In genomic region chr1:185646202-185646683, GRCh38 we compare ENCODE assay signal across 8 cellular contexts.
A peak's percentile ranks its signal among the peaks of the same experiment; 100 is the strongest.
DNase-seq lines count a peak whose midpoint lies in the region; ATAC-seq, FAIRE-seq and TF ChIP-seq lines count a peak whose summit lies in the region.

No MANE protein-coding gene starts in this region.

- TF ChIP-seq CTCF in GM12878 (IDR thresholded peaks at IDR 0.05 in 2 of 3, conservative IDR thresholded peaks at IDR 0.05 in 1 of 3; ENCODE audit: control insufficient read depth in 2 of 3, extremely low read depth in 1 of 3, insufficient read depth in 1 of 3, low read depth in 3 of 3, low read length in 3 of 3), result no peak
- no peak for TF ChIP-seq CTCF in spleen (IDR thresholded peaks at IDR 0.05 in 8 of 11, conservative IDR thresholded peaks at IDR 0.05 in 3 of 11)

- CTCF ChIA-PET in GM12878 (lab: Yijun Ruan, JAX), result interaction anchor here (1.2 to 1.7 kb wide), 2 partner anchors 10 to 22 kb away, joined by 3 to 6 read pairs; no protein-coding TSS in a partner anchor

- DNase-seq in NCI-H1694 (lab: John Stamatoyannopoulos, UW) (peak; percentile 15), GM12878 (ENCODE audit: low read depth, low spot score) (no peak), iPS DF 6.9 (ENCODE audit: low read depth, low spot score) (peak; percentile 82), spleen (no peak), cortex of kidney (lab: John Stamatoyannopoulos, UW) (no peak)

- H4K20me1 ChIP-seq in GM12878 (ENCODE audit: control insufficient read depth, insufficient read depth), result no peaks in the 10 kb centered on the region

- H2AFZ ChIP-seq in GM12878 (ENCODE audit: control insufficient read depth, low read depth, low read length), result no peak overlapping the region

- POLR2A ChIA-PET in GM12878 (lab: Charles Lee), result no interaction called here

- FAIRE-seq in GM12878 (lab: Jason Lieb, UNC), result peak; percentile 47

- ATAC-seq in GM19452 (IDR thresholded peaks at IDR 0.05; ENCODE audit: unreplicated experiment) (peak; percentile 65), GM12878 (no peak), GM19455 (IDR thresholded peaks at IDR 0.05; ENCODE audit: unreplicated experiment) (no peak), GM19328 (IDR thresholded peaks at IDR 0.05; ENCODE audit: unreplicated experiment) (no peak)

- intact Hi-C loops in GM12878 (cut with micrococcal nuclease; ENCODE audit: unreplicated experiment) (no loop called here), spleen (cut with DNase I; ENCODE audit: low total_unique reads) (no loop called here)

- H3K4me2 ChIP-seq in GM12878 (ENCODE audit: control insufficient read depth, insufficient read depth), result no peak overlapping the region

- H3K79me2 ChIP-seq in GM12878 (ENCODE audit: control insufficient read depth, insufficient read depth, low read length), result no peaks in the 10 kb centered on the region

- H3K9ac ChIP-seq in GM12878 (ENCODE audit: control insufficient read depth, insufficient read depth, low read length), result no peak overlapping the region

- H3K4me1 ChIP-seq in GM12878 (ENCODE audit: control insufficient read depth, insufficient read depth, low read length) (no peaks in the 10 kb centered on the region), iPS DF 6.9 (ENCODE audit: control insufficient read depth, insufficient read depth, low read length) (no peaks in the 10 kb centered on the region), spleen (peaks cover 0 to 24% (median 12%) of the 10 kb centered on the region in 6 donors)

- H3K4me3 ChIP-seq in GM12878, result no peak overlapping the region
- no peak overlapping the region for H3K4me3 ChIP-seq in iPS DF 6.9 (ENCODE audit: low read length)
- no peak overlapping the region for H3K4me3 ChIP-seq in spleen

- RAD21 ChIA-PET in GM12878 (lab: Charles Lee; ENCODE audit: unreplicated experiment), result no interaction called here

- no TSS peak for BruUV-seq in GM12878 (replicated peaks; lab: Mats Ljungman, UMichigan)

- no peak overlapping the region for H3K27ac ChIP-seq in GM12878 (ENCODE audit: control insufficient read depth, insufficient read depth)
- no peak overlapping the region for H3K27ac ChIP-seq in iPS DF 6.9 (ENCODE audit: low read length)
- peak overlapping the region in 7 of 8 donors; percentile 6 to 68 (median 44) for H3K27ac ChIP-seq in spleen

- in situ Hi-C loops in GM12878 (cut with MboI), result no loop called here

- H3K36me3 ChIP-seq in GM12878 (ENCODE audit: control insufficient read depth in 2 of 2, insufficient read depth in 2 of 2, low read length in 1 of 2) (no peaks in the 10 kb centered on the region), iPS DF 6.9 (ENCODE audit: control insufficient read depth, insufficient read depth, low read length) (peaks cover 4% of the 10 kb centered on the region; the same call in 1 of the 2 replicates), spleen (no peaks in the 10 kb centered on the region)

- TF ChIP-seq EP300 in GM12878 (IDR thresholded peaks at IDR 0.05; ENCODE audit: borderline replicate concordance in 1 of 2, control insufficient read depth in 1 of 2, low read depth in 2 of 2, low read length in 2 of 2), result no peak

- TF ChIP-seq POLR2A in GM12878 (IDR thresholded peaks at IDR 0.05; ENCODE audit: low read depth, low read length) (no peak), spleen (IDR thresholded peaks at IDR 0.05) (no peak)

- no peak for TF ChIP-seq RAD21 in GM12878 (IDR thresholded peaks at IDR 0.05; ENCODE audit: insufficient read depth, low read depth, low read length)

- 31% methylated on average over 3 of the region's 3 CpGs for WGBS in GM12878 (ENCODE audit: insufficient coverage, insufficient replicate concordance, low lambda C conversion rate, missing lambda C conversion rate)
- no CpG with 5 or more reads among the region's 3 CpGs for WGBS in iPS DF 6.9 (ENCODE audit: insufficient coverage, insufficient read length)
- 13 to 34% (median 30%) methylated on average over 3 of the region's 3 CpGs for WGBS in spleen, 5 donors

- SMC1A ChIA-PET in GM12878 (lab: Charles Lee; ENCODE audit: uncharacterized antibody, unreplicated experiment), result interaction anchor here (0.6 to 1.7 kb wide), 4 partner anchors 9 to 476 kb away, joined by 3 to 6 read pairs (median 4); no protein-coding TSS in a partner anchor

- no peaks in the 10 kb centered on the region for H3K27me3 ChIP-seq in GM12878 (replicated peaks in 1 of 2; ENCODE audit: control insufficient read depth in 2 of 2, insufficient read depth in 2 of 2, low read length in 1 of 2)
- no peaks in the 10 kb centered on the region for H3K27me3 ChIP-seq in iPS DF 6.9 (ENCODE audit: control insufficient read depth, insufficient read depth, low read length)
- H3K27me3 ChIP-seq in spleen (replicated peaks in 1 of 7), result no peaks in the 10 kb centered on the region

- H3K9me3 ChIP-seq in GM12878 (replicated peaks; ENCODE audit: control insufficient read depth, insufficient read depth, low read length) (peaks cover 2% of the 10 kb centered on the region; the same call in 1 of the 3 replicates), iPS DF 6.9 (ENCODE audit: control insufficient read depth, insufficient read depth, low read length) (peaks cover 2% of the 10 kb centered on the region), spleen (peaks cover 0 to 23% (median 14%) of the 10 kb centered on the region in 8 donors)

TF ChIP-seq in GM12878, 131 proteins besides CTCF, POLR2A, EP300 and RAD21:
- TF ChIP-seq HDGF (IDR thresholded peaks at IDR 0.05), result no peak

Comparison
In these comparisons a context has a peak if more than half of its experiments do, and no peak if none do; other contexts are left out.
1. DNase-seq: peak in NCI-H1694 (single experiment) and iPS DF 6.9 (single experiment); none in GM12878 (single experiment), spleen (single experiment) and cortex of kidney (single experiment).
2. H3K27ac ChIP-seq: peak in spleen (7 of 8); none in GM12878 (single experiment) and iPS DF 6.9 (single experiment).